In the genomic region with DNA sequence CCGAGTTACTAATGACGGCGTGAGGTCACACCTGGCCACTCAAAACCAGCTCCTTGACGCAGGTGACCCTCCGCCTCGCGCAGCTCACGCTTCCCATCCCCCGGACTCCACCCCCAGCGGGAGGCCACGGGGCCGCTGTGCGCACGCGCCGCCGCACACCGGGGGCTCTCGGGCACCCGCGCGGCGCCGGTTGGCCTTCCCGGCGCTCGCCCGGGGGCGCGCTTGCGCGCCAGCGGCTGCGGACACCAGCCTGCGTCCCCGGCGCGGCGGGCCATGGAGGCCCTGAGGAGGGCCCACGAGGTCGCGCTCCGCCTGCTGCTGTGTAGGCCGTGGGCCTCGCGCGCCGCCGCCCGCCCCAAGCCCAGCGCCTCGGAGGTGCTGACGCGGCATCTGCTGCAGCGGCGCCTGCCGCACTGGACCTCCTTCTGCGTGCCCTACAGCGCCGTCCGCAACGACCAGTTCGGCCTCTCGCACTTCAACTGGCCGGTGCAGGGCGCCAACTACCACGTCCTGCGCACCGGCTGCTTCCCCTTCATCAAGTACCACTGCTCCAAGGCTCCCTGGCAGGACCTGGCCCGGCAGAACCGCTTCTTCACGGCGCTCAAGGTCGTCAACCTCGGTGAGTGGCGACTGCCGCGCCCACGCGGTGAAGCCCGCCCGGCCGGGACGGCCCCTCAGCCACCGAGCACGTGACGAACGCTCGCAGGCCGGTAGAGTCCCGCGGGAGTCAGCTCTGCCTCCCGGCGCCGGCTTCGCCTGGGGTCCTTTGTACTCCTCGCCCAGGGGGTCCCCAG, we compare ENCODE assay signal across 8 cellular contexts. TPM values are rescaled to one million over a fixed set of nuclear protein-coding genes. Genes with fewer than 3 reads are reported as not detected.
A peak's percentile ranks its signal among the peaks of the same experiment; 100 is the strongest.
DNase-seq lines count a peak whose midpoint lies in the region; ATAC-seq, FAIRE-seq and TF ChIP-seq lines count a peak whose summit lies in the region.

A gene (plus strand): TSS at position 156 of the 794 bp plus-strand sequence. CDS start 118 bp downstream, at position 274.

- peak; percentile 80 for ATAC-seq in GM18867 (IDR thresholded peaks at IDR 0.05; ENCODE audit: unreplicated experiment)
- peak; percentile 66 for ATAC-seq in HG03066 (IDR thresholded peaks at IDR 0.05; ENCODE audit: low read depth, unreplicated experiment)
- peak; percentile 81 for ATAC-seq in activated B cell treated with CpG ODN at 0.5 μM for 24 hours (ENCODE audit: low read depth)

- peak within 1 kb of the TSS; percentile 97 for H3K9ac ChIP-seq in keratinocyte (ENCODE audit: control insufficient read depth, extremely low read depth, insufficient read depth, low read length)

- no peaks in the 10 kb centered on the region for H4K20me1 ChIP-seq in keratinocyte (ENCODE audit: control insufficient read depth, extremely low read depth, insufficient read depth, low read length)

- DNase-seq in AG04450 (ENCODE audit: low read depth, low spot score) (no peak), NCI-H2171 (lab: John Stamatoyannopoulos, UW) (peak; percentile 88), activated B cell treated with CpG ODN at 0.5 μM for 24 hours (peak; percentile 88), caudate nucleus (lab: John Stamatoyannopoulos, UW) (peak in 58 of 61 donors; percentile 25 to 92 (median 80)), keratinocyte (ENCODE audit: low read depth, low spot score) (no peak)
- peak; percentile 50 to 76 (median 73) for DNase-seq in stimulated activated CD4-positive, alpha-beta T cell treated with anti-CD3 and anti-CD28 coated beads, Interleukin-12 subunit alpha, Interleukin-12 subunit beta, amount 100 ng/mL, for 48 hours (ENCODE audit: low read depth in 2 of 3, low spot score in 1 of 3)

- H3K4me3 ChIP-seq in AG04450 (ENCODE audit: low read depth, low read length) = peak within 1 kb of the TSS; percentile 82
- H3K4me3 ChIP-seq in keratinocyte (ENCODE audit: control insufficient read depth in 2 of 3, extremely low read depth in 1 of 3, insufficient read depth in 2 of 3, low read depth in 1 of 3, low read length in 3 of 3) = peak within 1 kb of the TSS; percentile 87 to 99 (median 93)

- H3K9me3 Mint-ChIP-seq in activated B cell treated with CpG ODN at 0.5 μM for 24 hours = no peaks in the 10 kb centered on the region

- H3K4me1 ChIP-seq in keratinocyte (ENCODE audit: control insufficient read depth, extremely low read depth, insufficient read depth, low read length) = peaks cover 10% of the 10 kb centered on the region

- peaks cover 41% of the 10 kb centered on the region for H3K79me2 ChIP-seq in keratinocyte (ENCODE audit: control insufficient read depth, insufficient read depth, low read length)

- H3K9me3 ChIP-seq in AG04450 (ENCODE audit: control insufficient read depth, insufficient read depth, low read length) (no peaks in the 10 kb centered on the region; the same call in 1 of the 2 replicates), keratinocyte (ENCODE audit: control insufficient read depth, low read depth, low read length) (no peaks in the 10 kb centered on the region)

- H2AFZ ChIP-seq in keratinocyte (ENCODE audit: control insufficient read depth, low read length) = peak within 1 kb of the TSS; percentile 96

- peak within 1 kb of the TSS; percentile 98 for H3K4me2 ChIP-seq in keratinocyte (ENCODE audit: control insufficient read depth, extremely low read depth, insufficient read depth, low read depth, low read length)

- 0 out of 2 replicates have a peak, but pooled peaks have one; percentile 10 for TF ChIP-seq CTCF in AG04450 (IDR thresholded peaks at IDR 0.05; ENCODE audit: low read depth, low read length)
- TF ChIP-seq CTCF in activated B cell treated with CpG ODN at 0.5 μM for 24 hours (IDR thresholded peaks at IDR 0.05) = no peak
- TF ChIP-seq CTCF in keratinocyte (optimal IDR thresholded peaks at IDR 0.05 in 1 of 3, IDR thresholded peaks at IDR 0.05 in 1 of 3, conservative IDR thresholded peaks at IDR 0.05 in 1 of 3; ENCODE audit: extremely low read depth in 1 of 3, insufficient read depth in 2 of 3, low read length in 3 of 3) = peak in 1 of 3 experiments; percentile 42

- H3K9me1 ChIP-seq in keratinocyte (ENCODE audit: control insufficient read depth, extremely low read depth, insufficient read depth, low read length) = no peaks in the 10 kb centered on the region

- dilution Hi-C loops in keratinocyte (cut with MboI; ENCODE audit: extremely low pct_ligation_motif_present, low sequenced_read_pairs) = no loop called here

- H3K4me3 Mint-ChIP-seq in activated B cell treated with CpG ODN at 0.5 μM for 24 hours = peak within 1 kb of the TSS; percentile 93

- H3K27ac ChIP-seq in AG04450 (ENCODE audit: low read depth, low read length) (peak within 1 kb of the TSS; percentile 90), caudate nucleus (ENCODE audit: low read depth, low read length) (peak within 1 kb of the TSS; percentile 95), keratinocyte (ENCODE audit: control insufficient read depth, insufficient read depth, low read length) (peak within 1 kb of the TSS; percentile 93)

- CTCF ChIA-PET in AG04450 (lab: Charles Lee) (interaction anchor here (0.6 to 1.3 kb wide), 5 partner anchors 9 to 1525 kb away, joined by 3 to 5 read pairs (median 3); no protein-coding TSS in a partner anchor), activated B cell treated with CpG ODN at 0.5 μM for 24 hours (lab: Charles Lee) (no interaction called here)

- peaks cover 22% of the 10 kb centered on the region for H3K4me1 Mint-ChIP-seq in activated B cell treated with CpG ODN at 0.5 μM for 24 hours

- no peaks in the 10 kb centered on the region for H3K27me3 Mint-ChIP-seq in activated B cell treated with CpG ODN at 0.5 μM for 24 hours

- no peak for FAIRE-seq in keratinocyte (lab: Jason Lieb, UNC)

- no peaks in the 10 kb centered on the region for H3K27me3 ChIP-seq in AG04450 (ENCODE audit: control insufficient read depth, insufficient read depth, low read length)
- no peaks in the 10 kb centered on the region for H3K27me3 ChIP-seq in keratinocyte (ENCODE audit: control insufficient read depth, extremely low read depth, insufficient read depth, low read length)

- POLR2A ChIA-PET in AG04450 (lab: Yijun Ruan, JAX) (interaction anchor here (0.5 to 1.5 kb wide), 3 partner anchors 11 to 265 kb away, joined by 3 read pairs; no protein-coding TSS in a partner anchor), activated B cell treated with CpG ODN at 0.5 μM for 24 hours (lab: Charles Lee) (interaction anchor here (0.5 to 3.0 kb wide), 14 partner anchors 14 to 757 kb away, joined by 3 to 32 read pairs (median 4); a partner anchor contains a TSS)

- intact Hi-C loops in activated B cell treated with CpG ODN at 0.5 μM for 24 hours (cut with micrococcal nuclease) = loop anchor here (1.0 to 5.0 kb wide), 4 partner anchors 18 to 1019 kb away; a partner anchor contains a TSS

- H3K36me3 ChIP-seq in keratinocyte (ENCODE audit: control insufficient read depth in 2 of 2, extremely low read depth in 1 of 2, insufficient read depth in 2 of 2, low read length in 2 of 2) = no peaks in the 10 kb centered on the region

- H3K36me3 Mint-ChIP-seq in activated B cell treated with CpG ODN at 0.5 μM for 24 hours (ENCODE audit: low read depth) = peaks cover 11% of the 10 kb centered on the region

- H3K27ac Mint-ChIP-seq in activated B cell treated with CpG ODN at 0.5 μM for 24 hours = peak within 1 kb of the TSS; percentile 92

RNA-seq across cellular contexts. Expression of the gene that starts here (rescaled TPM):
- polyA plus RNA-seq in AG04450 (2011; rRNA removed) = 2.3 and 3.2 TPM in 2 replicates
- 1.6 and 2.9 TPM in 2 replicates for polyA minus RNA-seq in AG04450 (2011; rRNA and poly(A)+ RNA removed)
- total RNA-seq in activated B cell treated with CpG ODN at 0.5 μM for 24 hours = 3.3 and 4.2 TPM in 2 replicates
- polyA plus RNA-seq in keratinocyte = 1.4 to 2.6 TPM (median 1.5 TPM) in 3 replicates
- 2.8 TPM for polyA plus RNA-seq in keratinocyte (2011; ENCODE audit: low read depth)
- polyA plus RNA-seq in keratinocyte (2011; cell fraction: cytosol; rRNA removed) = 1.2 and 2.2 TPM in 2 replicates
- 1.0 and 1.9 TPM in 2 replicates for polyA plus RNA-seq in keratinocyte (2011; cell fraction: nucleus; rRNA removed)
- polyA plus RNA-seq in keratinocyte (2012; ENCODE audit: low replicate concordance) = 1.5 and 3.1 TPM in 2 replicates
- 1.2 to 3.9 TPM (median 1.9 TPM) in 3 replicates for polyA minus RNA-seq in keratinocyte
- polyA minus RNA-seq in keratinocyte (2011; cell fraction: cytosol; rRNA and poly(A)+ RNA removed) = 1.2 TPM
- polyA minus RNA-seq in keratinocyte (2011; cell fraction: nucleus; rRNA and poly(A)+ RNA removed) = 0.63 and 0.85 TPM in 2 replicates

Comparison
In these comparisons a context has a peak if more than half of its experiments do, and no peak if none do; other contexts are left out.
1. DNase-seq: peak in NCI-H2171 (single experiment), activated B cell treated with CpG ODN at 0.5 μM for 24 hours (single experiment), caudate nucleus (58 of 61) and stimulated activated CD4-positive, alpha-beta T cell treated with anti-CD3 and anti-CD28 coated beads, Interleukin-12 subunit alpha, Interleukin-12 subunit beta, amount 100 ng/mL, for 48 hours (3 of 3); none in AG04450 (single experiment) and keratinocyte (single experiment).
2. Peak in every context shown above with its lines, with median percentiles within 50 percentile points of each other: H3K27ac ChIP-seq and ATAC-seq.